In genomic region chr17:82254096-82254495, GRCh38 we compare ENCODE assay signal across 2 cellular contexts.
A peak's percentile ranks its signal among the peaks of the same experiment; 100 is the strongest.
TF ChIP-seq lines count a peak whose summit lies in the region.

No MANE protein-coding gene starts in this region.

TF ChIP-seq in K562, 482 proteins besides CTCF, POLR2A, EP300 and RAD21:
- TF ChIP-seq POLR2G (IDR thresholded peaks at IDR 0.05; ENCODE audit: low read depth, low read length) (peak; percentile 34), ZBTB33 (CRISPR knock-in tag; IDR thresholded peaks at IDR 0.05) (peak; percentile 61; the same call in 1 of the 2 replicates)

TF ChIP-seq in HepG2, 621 proteins besides CTCF, POLR2A, EP300 and RAD21:
- TF ChIP-seq AGO2 (optimal IDR thresholded peaks at IDR 0.05; ENCODE audit: low read depth, low read length), result peak; percentile 14
